In the genomic region with DNA sequence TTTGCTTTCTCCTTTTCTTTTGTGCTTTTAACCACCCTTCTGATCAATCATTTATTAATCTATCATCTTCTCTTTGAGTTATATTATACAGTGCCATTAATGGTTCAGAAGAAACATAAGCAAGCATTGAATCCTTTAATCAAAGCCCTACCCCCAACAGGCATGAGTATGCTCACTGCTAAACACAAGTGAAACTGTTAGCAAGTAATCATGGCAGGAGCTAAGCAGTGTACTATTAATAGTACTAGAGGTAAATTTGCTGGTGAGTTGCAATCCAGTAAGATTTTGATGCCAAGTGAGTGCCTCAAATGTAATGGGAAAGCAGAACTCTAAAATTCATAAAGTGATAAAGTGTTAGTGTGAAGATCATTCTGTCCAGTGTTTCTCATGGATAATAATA, we compare ENCODE assay signal across 9 cellular contexts. TPM values are rescaled to one million over a fixed set of nuclear protein-coding genes. Genes with fewer than 3 reads are reported as not detected.
A peak's percentile ranks its signal among the peaks of the same experiment; 100 is the strongest.
DNase-seq lines count a peak whose midpoint lies in the region; ATAC-seq lines count a peak whose summit lies in the region.
"Had no signal": no experiment of that assay in that cellular context is flagged by ENCODE, and none has a peak within 500 bp of the region (broad histone marks: within the 10 kb centered on the region; RNA-seq: fewer than 3 reads in every experiment).

No MANE protein-coding gene starts in this region.

- no peaks in the 10 kb centered on the region for H3K27me3 ChIP-seq in right cardiac atrium (ENCODE audit: control insufficient read depth, insufficient read depth)

- no peak overlapping the region for H3K4me3 ChIP-seq in right cardiac atrium (ENCODE audit: low read length)

- DNase-seq in right cardiac atrium (no peak), activated gamma-delta T cell (lab: John Stamatoyannopoulos, UW) (no peak), C1 segment of cervical spinal cord (lab: John Stamatoyannopoulos, UW) (no peak), NCI-H2196 (lab: John Stamatoyannopoulos, UW; ENCODE audit: unreplicated experiment) (no peak)
- DNase-seq: DND-41 had no signal

- H3K9me3 ChIP-seq in right cardiac atrium (ENCODE audit: control insufficient read depth, low read length): no peaks in the 10 kb centered on the region

- H3K27ac ChIP-seq in right cardiac atrium (ENCODE audit: low read length): peak overlapping the region; percentile 89

- intact Hi-C loops in right cardiac atrium (cut with DNase I): loop anchor here in 1 of 4 donors (10.0 kb wide), 1 partner anchor 51 kb away; no protein-coding TSS in a partner anchor

- ATAC-seq in GM18498 (IDR thresholded peaks at IDR 0.05; ENCODE audit: unreplicated experiment) (peak; percentile 72), GM21526 (IDR thresholded peaks at IDR 0.05; ENCODE audit: low FRiP score, unreplicated experiment) (peak; percentile 72), HG03460 (IDR thresholded peaks at IDR 0.05; ENCODE audit: unreplicated experiment) (peak; percentile 55), right cardiac atrium (peak; percentile 29 to 36), HG03025 (IDR thresholded peaks at IDR 0.05; ENCODE audit: low FRiP score, unreplicated experiment) (no peak)

- peaks cover 32% of the 10 kb centered on the region for H3K4me1 ChIP-seq in right cardiac atrium (ENCODE audit: control insufficient read depth, insufficient read depth, low read length)

RNA-seq across cellular contexts. Expression of gene FNIP2, which starts 57.2 kb away (rescaled TPM):
- 10 to 100 TPM; 37.0 to 59.5 (median 48.3) TPM for total RNA-seq in right cardiac atrium
- 16.4 TPM for polyA plus RNA-seq in right cardiac atrium
